In the genomic region with DNA sequence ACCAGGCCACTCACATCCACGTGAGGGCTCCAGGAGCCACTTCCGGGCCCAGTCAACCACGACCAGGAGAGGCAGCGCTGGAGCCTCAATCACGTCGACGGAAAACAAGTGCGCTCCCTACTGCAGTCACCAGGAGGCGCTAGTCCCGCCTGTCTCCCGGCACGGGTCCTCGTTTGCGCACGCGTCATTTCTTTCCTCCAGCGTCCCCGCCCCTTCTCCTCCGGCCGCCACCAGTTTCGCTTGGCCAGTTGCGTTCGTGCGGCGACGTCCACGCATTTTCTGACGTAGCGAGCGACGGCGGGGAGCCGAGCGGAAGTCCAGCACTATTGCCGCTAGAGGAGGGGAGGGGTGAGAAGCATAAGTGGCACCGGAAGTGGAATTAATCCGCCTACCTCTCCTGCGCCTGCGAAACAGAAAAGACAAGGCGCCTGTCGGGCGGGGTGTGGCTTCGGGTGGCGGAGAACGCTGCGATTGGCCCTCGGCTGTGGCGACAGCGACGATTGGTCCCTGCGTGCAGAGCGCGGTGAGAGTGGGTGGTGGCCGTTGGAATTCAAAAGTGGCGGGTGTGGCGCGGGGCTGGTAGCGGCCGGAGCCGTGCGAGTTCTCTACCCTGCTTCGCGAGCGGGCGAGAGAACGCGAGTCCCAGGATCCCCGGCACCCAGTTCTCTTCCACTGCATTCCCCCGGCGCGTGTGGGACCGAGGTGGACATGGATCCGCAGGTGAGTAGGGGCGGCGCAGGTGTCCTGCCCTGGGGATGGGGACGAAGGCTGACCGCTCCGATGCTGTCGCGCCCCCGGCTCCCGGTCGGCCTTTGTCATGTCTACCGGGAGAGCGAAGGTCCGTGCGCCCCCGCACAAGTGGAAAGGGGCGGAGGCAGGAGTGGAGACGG, we compare ENCODE assay signal across 8 cellular contexts. TPM values are rescaled to one million over a fixed set of nuclear protein-coding genes. Genes with fewer than 3 reads are reported as not detected.
DNase-seq lines count a peak whose midpoint lies in the region; ATAC-seq lines count a peak whose summit lies in the region.

A gene with protein sequence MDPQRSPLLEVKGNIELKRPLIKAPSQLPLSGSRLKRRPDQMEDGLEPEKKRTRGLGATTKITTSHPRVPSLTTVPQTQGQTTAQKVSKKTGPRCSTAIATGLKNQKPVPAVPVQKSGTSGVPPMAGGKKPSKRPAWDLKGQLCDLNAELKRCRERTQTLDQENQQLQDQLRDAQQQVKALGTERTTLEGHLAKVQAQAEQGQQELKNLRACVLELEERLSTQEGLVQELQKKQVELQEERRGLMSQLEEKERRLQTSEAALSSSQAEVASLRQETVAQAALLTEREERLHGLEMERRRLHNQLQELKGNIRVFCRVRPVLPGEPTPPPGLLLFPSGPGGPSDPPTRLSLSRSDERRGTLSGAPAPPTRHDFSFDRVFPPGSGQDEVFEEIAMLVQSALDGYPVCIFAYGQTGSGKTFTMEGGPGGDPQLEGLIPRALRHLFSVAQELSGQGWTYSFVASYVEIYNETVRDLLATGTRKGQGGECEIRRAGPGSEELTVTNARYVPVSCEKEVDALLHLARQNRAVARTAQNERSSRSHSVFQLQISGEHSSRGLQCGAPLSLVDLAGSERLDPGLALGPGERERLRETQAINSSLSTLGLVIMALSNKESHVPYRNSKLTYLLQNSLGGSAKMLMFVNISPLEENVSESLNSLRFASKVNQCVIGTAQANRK (plus strand): TSS at position 546 of the 890 bp plus-strand sequence. CDS start 163 bp downstream, at position 709.

- DNase-seq in Daoy (ENCODE audit: low read depth), result peak; percentile 100
- peak; percentile 99 for DNase-seq in Kasumi-1 (lab: John Stamatoyannopoulos, UW)
- peak; percentile 100 for DNase-seq in RPMI7951 (ENCODE audit: low read depth)
- DNase-seq in activated T-helper 1 cell treated with anti-CD3 and anti-CD28 coated beads, Interleukin-2, amount 50 U/mL, for 16 hours (ENCODE audit: low read depth in 1 of 2, low spot score in 1 of 2), result peak; percentile 98 to 99
- DNase-seq in fibroblast of gingiva (ENCODE audit: low read depth), result peak; percentile 100
- peak; percentile 94 to 99 (median 99) for DNase-seq in naive thymus-derived CD4-positive, alpha-beta T cell
- DNase-seq in stimulated activated naive CD4-positive, alpha-beta T cell (lab: John Stamatoyannopoulos, UW), result peak; percentile 99 to 100 (median 99)

- H3K4me1 ChIP-seq in naive thymus-derived CD4-positive, alpha-beta T cell (ENCODE audit: control insufficient read depth in 2 of 2, insufficient read depth in 2 of 2, low read length in 2 of 2), result peaks cover 13% of the 10 kb centered on the region in 2 donors

- peaks cover 11 to 47% (median 22%) of the 10 kb centered on the region in 7 donors for H3K4me1 Mint-ChIP-seq in naive thymus-derived CD4-positive, alpha-beta T cell

- peak within 1 kb of the TSS; percentile 94 to 98 (median 97) for H3K27ac Mint-ChIP-seq in naive thymus-derived CD4-positive, alpha-beta T cell

- peaks cover 0 to 3% (median 0%) of the 10 kb centered on the region in 11 donors for H3K9me3 Mint-ChIP-seq in naive thymus-derived CD4-positive, alpha-beta T cell

- H3K9me3 ChIP-seq in naive thymus-derived CD4-positive, alpha-beta T cell (ENCODE audit: control insufficient read depth in 2 of 3, low read length in 3 of 3), result no peaks in the 10 kb centered on the region

- H3K27me3 Mint-ChIP-seq in naive thymus-derived CD4-positive, alpha-beta T cell, result peaks cover 0 to 5% (median 0%) of the 10 kb centered on the region in 5 donors

- intact Hi-C loops in naive thymus-derived CD4-positive, alpha-beta T cell (cut with micrococcal nuclease), result loop anchor here (1.0 to 5.0 kb wide), 27 partner anchors 19 to 1264 kb away; a partner anchor contains a TSS

- POLR2A ChIA-PET in naive thymus-derived CD4-positive, alpha-beta T cell (lab: Charles Lee), result interaction anchor here (0.6 to 2.2 kb wide), 17 partner anchors 10 to 420 kb away, joined by 3 to 12 read pairs (median 5); a partner anchor contains a TSS

- peak within 1 kb of the TSS; percentile 58 for H3K4me3 ChIP-seq in naive thymus-derived CD4-positive, alpha-beta T cell (ENCODE audit: low read length)

- H3K36me3 ChIP-seq in naive thymus-derived CD4-positive, alpha-beta T cell (ENCODE audit: control insufficient read depth in 2 of 3, insufficient read depth in 3 of 3, low read length in 3 of 3), result no peaks in the 10 kb centered on the region

- no peaks in the 10 kb centered on the region for H3K27me3 ChIP-seq in naive thymus-derived CD4-positive, alpha-beta T cell (ENCODE audit: control insufficient read depth in 2 of 2, insufficient read depth in 2 of 2, low read length in 2 of 2)

- CTCF ChIA-PET in naive thymus-derived CD4-positive, alpha-beta T cell (lab: Charles Lee), result interaction anchor here (0.6 to 1.1 kb wide), 9 partner anchors 21 to 762 kb away, joined by 3 to 8 read pairs (median 3); a partner anchor contains a TSS

- peak within 1 kb of the TSS; percentile 81 for H3K27ac ChIP-seq in naive thymus-derived CD4-positive, alpha-beta T cell (ENCODE audit: low read depth, low read length)

- H3K36me3 Mint-ChIP-seq in naive thymus-derived CD4-positive, alpha-beta T cell, result peaks cover 0 to 19% (median 0%) of the 10 kb centered on the region in 5 donors

- H3K4me3 Mint-ChIP-seq in naive thymus-derived CD4-positive, alpha-beta T cell, result peak within 1 kb of the TSS; percentile 82 to 93 (median 85)

- ATAC-seq in GM21825 (IDR thresholded peaks at IDR 0.05; ENCODE audit: unreplicated experiment), result peak; percentile 87
- peak; percentile 92 for ATAC-seq in naive thymus-derived CD4-positive, alpha-beta T cell

RNA-seq across cellular contexts. Expression of the gene that starts here (rescaled TPM):
- 122 and 148 TPM in 2 replicates for total RNA-seq in Daoy (2014; rRNA removed; shearing (Covaris generic))
- 125 and 128 TPM in 2 replicates for total RNA-seq in RPMI7951 (2014; rRNA removed; shearing (Covaris generic))
- total RNA-seq in naive thymus-derived CD4-positive, alpha-beta T cell, result 10 to 100 TPM in 1 of 5 experiments, 1 to 10 TPM in 3, under 1 TPM in 1; 0.65 to 87.9 (median 1.6) TPM
- under 1 TPM; 0.18 to 0.92 TPM for polyA plus RNA-seq in naive thymus-derived CD4-positive, alpha-beta T cell

Comparison
In these comparisons a context has a peak if more than half of its experiments do, and no peak if none do; other contexts are left out.
1. Peak in every context shown above with its lines: DNase-seq, ATAC-seq, H3K4me3 ChIP-seq and H3K27ac ChIP-seq.